In the genomic region with DNA sequence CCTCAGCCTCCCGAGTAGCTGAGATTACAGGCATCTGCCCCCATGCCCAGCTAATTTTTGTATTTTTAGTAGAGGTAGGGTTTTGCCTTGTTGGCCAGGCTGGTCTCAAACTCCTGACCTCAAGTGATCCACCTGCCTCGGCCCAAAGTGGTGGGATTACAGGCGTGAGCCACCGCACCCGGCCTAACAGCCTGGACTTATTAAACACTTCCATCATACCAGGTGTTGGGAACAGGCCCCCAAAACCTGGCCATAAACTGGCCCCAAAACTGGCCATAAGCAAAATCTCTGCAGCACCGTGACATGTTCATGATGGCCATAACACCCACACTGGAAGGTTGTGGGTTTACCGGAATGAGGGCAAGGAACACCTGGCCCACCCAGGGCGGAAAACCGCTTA, we compare ENCODE assay signal across 2 cellular contexts. TPM values are rescaled to one million over a fixed set of nuclear protein-coding genes. Genes with fewer than 3 reads are reported as not detected.
"Had no signal": no experiment of that assay in that cellular context is flagged by ENCODE, and none has a peak within 500 bp of the region (broad histone marks: within the 10 kb centered on the region; RNA-seq: fewer than 3 reads in every experiment).

No MANE protein-coding gene starts in this region.

RNA-seq across cellular contexts. Expression of a gene that starts 49.6 kb away (rescaled TPM):
- total RNA-seq: K562 had no signal
- polyA plus RNA-seq: IgD-negative memory B cell, K562 had no signal
